15 cellular contexts compared by ENCODE assay signal in genomic region chr16:78961464-78961863, GRCh38.
DNase-seq lines count a peak whose midpoint lies in the region; ATAC-seq and TF ChIP-seq lines count a peak whose summit lies in the region.
"Had no signal": no experiment of that assay in that cellular context is flagged by ENCODE, and none has a peak within 500 bp of the region (broad histone marks: within the 10 kb centered on the region; RNA-seq: fewer than 3 reads in every experiment).

No MANE protein-coding gene starts in this region.

- H3K27me3 ChIP-seq in neural cell (ENCODE audit: insufficient read depth, low read depth, low read length) = no peaks in the 10 kb centered on the region
- H3K27me3 ChIP-seq: breast epithelium, transverse colon had no signal

- H3F3A ChIP-seq in neural cell (ENCODE audit: insufficient read depth, low read length, poor library complexity, severe bottlenecking) = no peaks in the 10 kb centered on the region

- H3K27me3 Mint-ChIP-seq in activated CD4-positive, alpha-beta T cell treated with anti-CD3 and anti-CD28 coated beads for 36 hours = no peaks in the 10 kb centered on the region
- peaks cover 2% of the 10 kb centered on the region for H3K27me3 Mint-ChIP-seq in endothelial cell (ENCODE audit: unreplicated experiment)
- H3K27me3 Mint-ChIP-seq: activated CD4-positive, alpha-beta T cell treated with anti-CD3 and anti-CD28 coated beads, Interleukin-2, amount 10 ng/mL, durations not matched to agents 7 days and 5 days; progenitor cell of endocrine pancreas had no signal

- no peak overlapping the region for H3K4me2 ChIP-seq in neural cell (ENCODE audit: low read length)

- no peaks in the 10 kb centered on the region for H3K9me3 ChIP-seq in neural cell (ENCODE audit: low read length)
- H3K9me3 ChIP-seq: breast epithelium, transverse colon had no signal

- no peak for DNase-seq in activated CD4-positive, alpha-beta T cell treated with anti-CD3 and anti-CD28 coated beads for 36 hours
- DNase-seq in activated CD4-positive, alpha-beta T cell treated with anti-CD3 and anti-CD28 coated beads for 48 hours = no peak
- no peak for DNase-seq in endothelial cell (ENCODE audit: low spot score)
- no peak for DNase-seq in epidermal melanocyte (ENCODE audit: insufficient read length, low spot score)
- no peak for DNase-seq in activated naive CD4-positive, alpha-beta T cell treated with Interleukin-2 at 50 U/mL for 16 hours
- DNase-seq: activated CD4-positive, alpha-beta T cell treated with anti-CD3 and anti-CD28 coated beads, Interleukin-2, amount 10 ng/mL, durations not matched to agents 7 days and 5 days; islet precursor cell; NCI-H1092; transverse colon had no signal

- POLR2A ChIA-PET in activated CD4-positive, alpha-beta T cell treated with anti-CD3 and anti-CD28 coated beads for 36 hours (lab: Charles Lee) = interaction anchor here (1.5 kb wide), 1 partner anchor 188 kb away, joined by 4 read pairs; no protein-coding TSS in a partner anchor

- H3K9me3 Mint-ChIP-seq in activated CD4-positive, alpha-beta T cell treated with anti-CD3 and anti-CD28 coated beads for 36 hours (ENCODE audit: low read depth) = peaks cover 8% of the 10 kb centered on the region
- H3K9me3 Mint-ChIP-seq in endothelial cell (ENCODE audit: unreplicated experiment) = no peaks in the 10 kb centered on the region

- no peaks in the 10 kb centered on the region for H3K36me3 ChIP-seq in neural cell (ENCODE audit: insufficient read depth, low read length)
- H3K36me3 ChIP-seq: breast epithelium, transverse colon had no signal

- TF ChIP-seq RAD21 in neural cell (conservative IDR thresholded peaks at IDR 0.05) = no peak

- no peak for TF ChIP-seq EP300 in neural cell (conservative IDR thresholded peaks at IDR 0.05; ENCODE audit: poor library complexity, severe bottlenecking)

- H3K9me2 ChIP-seq in neural cell (ENCODE audit: insufficient read depth, low read length) = no peaks in the 10 kb centered on the region

- no peak overlapping the region for H3K4me3 ChIP-seq in neural cell (ENCODE audit: low read length)
- H3K4me3 ChIP-seq: breast epithelium, transverse colon had no signal

- no peaks in the 10 kb centered on the region for H4K20me1 ChIP-seq in neural cell (ENCODE audit: insufficient read depth)

- CTCF ChIA-PET in activated CD4-positive, alpha-beta T cell treated with anti-CD3 and anti-CD28 coated beads for 36 hours (lab: Charles Lee) = interaction anchor here (1.1 to 1.3 kb wide), 2 partner anchors 188 to 309 kb away, joined by 3 read pairs; no protein-coding TSS in a partner anchor

- intact Hi-C loops in activated CD4-positive, alpha-beta T cell treated with anti-CD3 and anti-CD28 coated beads for 36 hours (cut with DNase I, micrococcal nuclease) = loop anchor here (5.0 kb wide), 2 partner anchors 116 to 306 kb away; no protein-coding TSS in a partner anchor

- H3K4me1 Mint-ChIP-seq in activated CD4-positive, alpha-beta T cell treated with anti-CD3 and anti-CD28 coated beads for 36 hours = peaks cover 30% of the 10 kb centered on the region
- H3K4me1 Mint-ChIP-seq in endothelial cell (ENCODE audit: unreplicated experiment) = no peaks in the 10 kb centered on the region

- H3K9ac ChIP-seq in neural cell (ENCODE audit: low read length) = no peak overlapping the region

- TF ChIP-seq CTCF in neural cell (IDR thresholded peaks at IDR 0.05; ENCODE audit: poor library complexity, severe bottlenecking) (no peak), endothelial cell (IDR thresholded peaks at IDR 0.05; ENCODE audit: unreplicated experiment) (no peak)

- no peak overlapping the region for H3K4me3 Mint-ChIP-seq in activated CD4-positive, alpha-beta T cell treated with anti-CD3 and anti-CD28 coated beads for 36 hours
- no peak overlapping the region for H3K4me3 Mint-ChIP-seq in endothelial cell (ENCODE audit: unreplicated experiment)
- H3K4me3 Mint-ChIP-seq: activated CD4-positive, alpha-beta T cell treated with anti-CD3 and anti-CD28 coated beads, Interleukin-2, amount 10 ng/mL, durations not matched to agents 7 days and 5 days; T-helper 1 cell treated with Interleukin-12 subunit alpha and Interleukin-12 subunit beta and Interleukin-4 antibody, amounts not matched to agents 30 μg/mL and 1 μg/mL, for 36 hours had no signal

- peak overlapping the region; percentile 35 for H3K27ac ChIP-seq in neural cell (ENCODE audit: low read length)
- H3K27ac ChIP-seq: breast epithelium, transverse colon had no signal

- H3K79me2 ChIP-seq in neural cell (replicated peaks; ENCODE audit: insufficient read depth, low read length) = no peaks in the 10 kb centered on the region

- H3K36me3 Mint-ChIP-seq in activated CD4-positive, alpha-beta T cell treated with anti-CD3 and anti-CD28 coated beads for 36 hours (ENCODE audit: low read depth) = peaks cover 8% of the 10 kb centered on the region
- H3K36me3 Mint-ChIP-seq in endothelial cell (ENCODE audit: low read depth, unreplicated experiment) = no peaks in the 10 kb centered on the region

- H2AFZ ChIP-seq in neural cell (ENCODE audit: low read depth, low read length) = no peak overlapping the region

- peak overlapping the region; percentile 84 for H3K27ac Mint-ChIP-seq in activated CD4-positive, alpha-beta T cell treated with anti-CD3 and anti-CD28 coated beads for 36 hours
- H3K27ac Mint-ChIP-seq in endothelial cell (ENCODE audit: unreplicated experiment) = no peak overlapping the region
- H3K27ac Mint-ChIP-seq: activated CD4-positive, alpha-beta T cell treated with anti-CD3 and anti-CD28 coated beads, Interleukin-2, amount 10 ng/mL, durations not matched to agents 7 days and 5 days; progenitor cell of endocrine pancreas had no signal

- no peak for ATAC-seq in activated CD4-positive, alpha-beta T cell treated with anti-CD3 and anti-CD28 coated beads for 36 hours
- ATAC-seq in GM21619 (IDR thresholded peaks at IDR 0.05; ENCODE audit: unreplicated experiment) (peak; percentile 50), HG03354 (IDR thresholded peaks at IDR 0.05; ENCODE audit: poor library complexity, severe bottlenecking, unreplicated experiment) (peak; percentile 54)

TF ChIP-seq in neural cell, 6 proteins besides CTCF, POLR2A, EP300 and RAD21:
- no peak for TF ChIP-seq MXI1 (conservative IDR thresholded peaks at IDR 0.05; ENCODE audit: poor library complexity, severe bottlenecking)
- TF ChIP-seq SMC3 (conservative IDR thresholded peaks at IDR 0.05; ENCODE audit: poor library complexity) = no peak
- TF ChIP-seq EZH2 (IDR thresholded peaks at IDR 0.05; ENCODE audit: borderline replicate concordance, insufficient read depth, low read length, poor library complexity, severe bottlenecking) = no peak
- TF ChIP-seq POLR2AphosphoS5 (IDR thresholded peaks at IDR 0.05) = no peak
- TF ChIP-seq REST (IDR thresholded peaks at IDR 0.05; ENCODE audit: borderline replicate concordance) = no peak
- no peak for TF ChIP-seq TAF1 (IDR thresholded peaks at IDR 0.05; ENCODE audit: low read depth)
TF ChIP-seq in neural cell: peak in this region for 0.
